Comparison of ENCODE assay signal across 29 cellular contexts in the genomic region with DNA sequence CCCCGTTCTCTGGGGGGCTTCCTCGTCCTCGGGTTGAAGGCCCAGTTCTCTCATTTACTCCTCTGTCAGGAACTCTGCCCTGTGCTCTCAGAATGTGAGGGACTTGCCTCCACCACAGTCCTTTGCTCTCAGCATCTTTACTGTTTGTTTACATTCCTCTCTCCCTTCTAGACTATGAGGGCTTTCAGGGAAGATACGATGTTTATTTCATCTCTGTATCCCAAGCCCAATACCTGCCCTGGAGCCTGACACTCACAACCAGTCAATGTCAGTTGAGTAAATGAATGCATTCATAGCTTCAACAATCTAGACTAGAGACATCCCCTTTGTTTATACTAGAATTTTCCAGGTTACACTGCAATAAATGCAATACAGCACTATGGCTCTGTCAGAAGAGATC.
DNase-seq lines count a peak whose midpoint lies in the region; ATAC-seq, FAIRE-seq and TF ChIP-seq lines count a peak whose summit lies in the region.
"Had no signal": no experiment of that assay in that cellular context is flagged by ENCODE, and none has a peak within 500 bp of the region (broad histone marks: within the 10 kb centered on the region; RNA-seq: fewer than 3 reads in every experiment).

No MANE protein-coding gene starts in this region.

- H2AFZ ChIP-seq in ACC112 (ENCODE audit: low read length, unreplicated experiment): peak overlapping the region; percentile 97
- no peak overlapping the region for H2AFZ ChIP-seq in MM.1S (ENCODE audit: low read length)
- no peak overlapping the region for H2AFZ ChIP-seq in hepatocyte

- H3K36me3 ChIP-seq in ACC112 (ENCODE audit: insufficient read depth, low read length) (no peaks in the 10 kb centered on the region), MM.1S (replicated peaks; ENCODE audit: insufficient read depth, low read length) (no peaks in the 10 kb centered on the region), hepatocyte (replicated peaks; ENCODE audit: insufficient read depth, low read depth) (no peaks in the 10 kb centered on the region)
- H3K36me3 ChIP-seq: BE2C, MG63 had no signal

- TF ChIP-seq CTCF in MM.1S (IDR thresholded peaks at IDR 0.05; ENCODE audit: low read length) (no peak), hepatocyte (IDR thresholded peaks at IDR 0.05; ENCODE audit: poor library complexity) (no peak), osteocyte (IDR thresholded peaks at IDR 0.05) (no peak), dorsolateral prefrontal cortex (IDR thresholded peaks at IDR 0.05 in 54 of 56, conservative IDR thresholded peaks at IDR 0.05 in 2 of 56; ENCODE audit: low read depth in 1 of 56, partially characterized antibody in 56 of 56) (no peak)

- H3K4me1 ChIP-seq in ACC112 (ENCODE audit: control insufficient read depth, insufficient read depth, low read length, unreplicated experiment) (peaks cover 12% of the 10 kb centered on the region), MM.1S (ENCODE audit: low read length) (no peaks in the 10 kb centered on the region), hepatocyte (ENCODE audit: insufficient read depth) (peaks cover 6% of the 10 kb centered on the region)
- H3K4me1 ChIP-seq: BE2C had no signal

- H3K9ac ChIP-seq in MM.1S (ENCODE audit: low read length): no peak overlapping the region

- H3K9me3 ChIP-seq in MM.1S (replicated peaks; ENCODE audit: insufficient read depth, low read length): no peaks in the 10 kb centered on the region
- H3K9me3 ChIP-seq in hepatocyte (ENCODE audit: low read depth): no peaks in the 10 kb centered on the region
- H3K9me3 ChIP-seq: BE2C, MG63 had no signal

- H3K4me2 ChIP-seq in MM.1S (ENCODE audit: low read depth, low read length) (peak overlapping the region; percentile 42; the same call in 1 of the 2 replicates), hepatocyte (no peak overlapping the region)

- DNase-seq in MM.1S: no peak
- no peak for DNase-seq in hepatocyte (ENCODE audit: low spot score)
- DNase-seq in osteocyte (ENCODE audit: extremely low spot score, unreplicated experiment): no peak
- no peak for DNase-seq in NCI-H2171 treated with DMSO at 0.1 percent for 48 hours (lab: John Stamatoyannopoulos, UW)
- no peak for DNase-seq in urothelium cell line (ENCODE audit: low spot score)
- DNase-seq in dorsolateral prefrontal cortex: no peak
- DNase-seq: ACHN; BE2C; CD8-positive, alpha-beta memory T cell; DMS 273 treated with DMSO at 0.1 percent for 48 hours; DMS79; HCEC 1CT; KBM-7; MG63; NCI-H1048; NCI-H1417 treated with DMSO at 0.1 percent for 48 hours; NCI-H187; NCI-H2081 treated with DMSO at 0.1 percent for 48 hours; NCI-H2171; NCI-H345; NCI-H524; PC-3 had no signal

- H3K27me3 Mint-ChIP-seq in osteocyte (ENCODE audit: unreplicated experiment): no peaks in the 10 kb centered on the region

- ATAC-seq in activated CD4-positive, CD25-positive, alpha-beta regulatory T cell treated with anti-CD3 and anti-CD28 coated beads, Interleukin-2, amount 50 U/mL, for 24 hours: no peak
- ATAC-seq: PC-3, Right ventricle myocardium inferior had no signal

- no peaks in the 10 kb centered on the region for H4K20me1 ChIP-seq in MM.1S (ENCODE audit: insufficient read depth, low read length)
- no peaks in the 10 kb centered on the region for H4K20me1 ChIP-seq in hepatocyte (ENCODE audit: insufficient read depth, poor library complexity, severe bottlenecking)

- intact Hi-C loops in dorsolateral prefrontal cortex (cut with DNase I): no loop called here

- peaks cover 6% of the 10 kb centered on the region for H3K9me3 Mint-ChIP-seq in osteocyte (ENCODE audit: unreplicated experiment)

- no peak for FAIRE-seq in urothelium cell line (lab: Jason Lieb, UNC)
- FAIRE-seq: GM12892, H1 had no signal

- H3K36me3 Mint-ChIP-seq in osteocyte (ENCODE audit: unreplicated experiment): peaks cover 4% of the 10 kb centered on the region
- H3K36me3 Mint-ChIP-seq: CD14-positive monocyte; CD8-positive, alpha-beta memory T cell had no signal

- no peaks in the 10 kb centered on the region for H3K9me2 ChIP-seq in MM.1S (replicated peaks; ENCODE audit: insufficient read depth, low read length)
- H3K9me2 ChIP-seq in hepatocyte (replicated peaks; ENCODE audit: insufficient read depth): no peaks in the 10 kb centered on the region

- H3K27ac ChIP-seq in ACC112 (ENCODE audit: low read depth, low read length) (no peak overlapping the region), MM.1S (ENCODE audit: low read length) (no peak overlapping the region), hepatocyte (peak overlapping the region; percentile 29), dorsolateral prefrontal cortex (no peak overlapping the region)
- H3K27ac ChIP-seq: 22Rv1 had no signal

- H3K27me3 ChIP-seq in ACC112 (ENCODE audit: insufficient read depth, low read length): no peaks in the 10 kb centered on the region
- no peaks in the 10 kb centered on the region for H3K27me3 ChIP-seq in MM.1S (replicated peaks; ENCODE audit: insufficient read depth, low read length)
- H3K27me3 ChIP-seq in hepatocyte: no peaks in the 10 kb centered on the region
- no peaks in the 10 kb centered on the region for H3K27me3 ChIP-seq in dorsolateral prefrontal cortex
- H3K27me3 ChIP-seq: BE2C, MG63 had no signal

- peak overlapping the region; percentile 20 for H3K27ac Mint-ChIP-seq in osteocyte (ENCODE audit: unreplicated experiment)
- H3K27ac Mint-ChIP-seq: CD14-positive monocyte; CD8-positive, alpha-beta memory T cell had no signal

- 46% methylated on average over 4 of the region's 4 CpGs for WGBS in hepatocyte (ENCODE audit: low lambda C conversion rate, missing lambda C conversion rate)

- no peaks in the 10 kb centered on the region for H3F3A ChIP-seq in MM.1S (ENCODE audit: insufficient read depth, low read length)

- H3K4me3 Mint-ChIP-seq in osteocyte (ENCODE audit: unreplicated experiment): no peak overlapping the region
- H3K4me3 Mint-ChIP-seq: CD14-positive monocyte; CD8-positive, alpha-beta memory T cell had no signal

- H3K4me1 Mint-ChIP-seq in osteocyte (ENCODE audit: unreplicated experiment): peaks cover 27% of the 10 kb centered on the region
- H3K4me1 Mint-ChIP-seq: CD14-positive monocyte; CD8-positive, alpha-beta memory T cell had no signal

- 0 out of 2 replicates have a peak overlapping the region, but pooled peaks have one; percentile 75 for H3K4me3 ChIP-seq in ACC112 (ENCODE audit: low read depth, low read length)
- H3K4me3 ChIP-seq in MM.1S (ENCODE audit: low read length): no peak overlapping the region
- H3K4me3 ChIP-seq in hepatocyte: no peak overlapping the region
- peak overlapping the region in 1 of 59 donors; percentile 38 for H3K4me3 ChIP-seq in dorsolateral prefrontal cortex

- no peaks in the 10 kb centered on the region for H3K79me2 ChIP-seq in ACC112 (ENCODE audit: control insufficient read depth, insufficient read depth, low read length, unreplicated experiment)
- H3K79me2 ChIP-seq in MM.1S (ENCODE audit: low read length): no peaks in the 10 kb centered on the region
- H3K79me2 ChIP-seq in hepatocyte: no peaks in the 10 kb centered on the region
